ENCODE assay signal across 8 cellular contexts in the genomic region with DNA sequence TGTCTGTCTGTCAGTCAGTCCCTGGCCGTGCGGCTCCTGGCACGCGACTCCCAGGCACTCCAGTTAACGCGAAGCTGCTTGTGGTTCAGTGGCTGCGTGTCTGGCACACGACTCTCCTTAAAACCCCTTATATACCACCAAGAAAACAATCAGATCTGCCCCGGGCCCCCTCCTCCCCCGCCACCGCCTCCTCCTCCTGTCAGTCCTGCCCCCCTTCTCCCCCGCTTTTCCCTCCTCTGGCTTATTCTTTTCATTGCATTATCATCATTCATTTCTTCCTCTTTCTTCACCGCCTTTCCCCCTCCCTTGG. TPM values are rescaled to one million over a fixed set of nuclear protein-coding genes. Genes with fewer than 3 reads are reported as not detected.
DNase-seq lines count a peak whose midpoint lies in the region; ATAC-seq, FAIRE-seq and TF ChIP-seq lines count a peak whose summit lies in the region.

TSS of gene NEUROG2 (minus strand) at position 105 of the 310 bp plus-strand sequence. CDS start 705 bp downstream, outside the sequence.

- peak within 1 kb of the TSS; percentile 59 for H3K4me3 ChIP-seq in A549
- H3K4me3 ChIP-seq in HUES64 (ENCODE audit: low read length), result peak within 1 kb of the TSS; percentile 48
- H3K4me3 ChIP-seq in cardiac fibroblast (replicated peaks in 1 of 2; ENCODE audit: low read depth in 2 of 2, low read length in 2 of 2), result peak within 1 kb of the TSS; percentile 50 to 51
- peak within 1 kb of the TSS; percentile 53 to 75 for H3K4me3 ChIP-seq in mucosa of rectum (ENCODE audit: low read length in 2 of 2)

- no peak for TF ChIP-seq CTCF in A549 (IDR thresholded peaks at IDR 0.05)
- TF ChIP-seq CTCF in cardiac fibroblast (IDR thresholded peaks at IDR 0.05; ENCODE audit: low read depth, low read length), result no peak

- POLR2A ChIA-PET in A549 (lab: Yijun Ruan, JAX), result no interaction called here

- no peak for DNase-seq in A549 (ENCODE audit: low read depth in 1 of 2, low spot score in 1 of 2)
- DNase-seq in cardiac fibroblast (ENCODE audit: low read depth in 2 of 2), result no peak
- no peak for DNase-seq in NCI-H1092 treated with DMSO at 0.1 percent for 48 hours (lab: John Stamatoyannopoulos, UW)
- DNase-seq in NOMO-1 treated with DMSO at 0.1 percent for 48 hours (lab: John Stamatoyannopoulos, UW; ENCODE audit: unreplicated experiment), result no peak
- no peak for DNase-seq in NCI-H345 treated with DMSO at 0.1 percent for 48 hours (lab: John Stamatoyannopoulos, UW; ENCODE audit: unreplicated experiment)

- H3K9me3 ChIP-seq in A549 (peaks cover 12% of the 10 kb centered on the region), HUES64 (ENCODE audit: insufficient read depth, low read depth, low read length) (no peaks in the 10 kb centered on the region), mucosa of rectum (ENCODE audit: control insufficient read depth in 2 of 2, low read length in 2 of 2) (peaks cover 0 to 4% of the 10 kb centered on the region in 2 donors)

- FAIRE-seq in A549 (lab: Jason Lieb, UNC), result no peak

- peak within 1 kb of the TSS; percentile 100 for H3K4me2 ChIP-seq in A549

- H3K27ac ChIP-seq in A549, result no peak within 1 kb of the TSS
- H3K27ac ChIP-seq in HUES64 (ENCODE audit: low read depth, low read length), result no peak within 1 kb of the TSS
- H3K27ac ChIP-seq in mucosa of rectum (ENCODE audit: low read depth in 2 of 2, low read length in 2 of 2), result no peak within 1 kb of the TSS

- no peak for TF ChIP-seq POLR2A in A549 (IDR thresholded peaks at IDR 0.05; ENCODE audit: low read length)

- TF ChIP-seq EP300 in A549 (IDR thresholded peaks at IDR 0.05), result no peak

- no peak for TF ChIP-seq RAD21 in A549 (conservative IDR thresholded peaks at IDR 0.05 in 1 of 2, IDR thresholded peaks at IDR 0.05 in 1 of 2)

- H3K27me3 ChIP-seq in HUES64 (ENCODE audit: insufficient read depth, low read length) (peaks cover 100% of the 10 kb centered on the region), mucosa of rectum (ENCODE audit: control insufficient read depth in 2 of 2, insufficient read depth in 2 of 2, low read length in 2 of 2) (peaks cover 75 to 89% of the 10 kb centered on the region in 2 donors)

- H3K4me1 ChIP-seq in A549 (peaks cover 22% of the 10 kb centered on the region; the same call in 2 of the 3 replicates), HUES64 (ENCODE audit: insufficient read depth, low read length) (peaks cover 19% of the 10 kb centered on the region), mucosa of rectum (ENCODE audit: control insufficient read depth in 2 of 2, insufficient read depth in 2 of 2, low read length in 2 of 2) (peaks cover 12 to 24% of the 10 kb centered on the region in 2 donors)

- WGBS in A549 (ENCODE audit: missing lambda C conversion rate), result 1% methylated on average over 9 of the region's 13 CpGs
- WGBS in HUES64, result 0% methylated on average over 13 of the region's 13 CpGs

- H3K9ac ChIP-seq in HUES64 (ENCODE audit: low read depth, low read length), result no peak within 1 kb of the TSS
- peak within 1 kb of the TSS in 1 of 2 donors; percentile 32 for H3K9ac ChIP-seq in mucosa of rectum (ENCODE audit: low read depth in 1 of 2, low read length in 2 of 2)

- CTCF ChIA-PET in A549 (lab: Yijun Ruan, JAX), result interaction anchor here (1.5 kb wide), 1 partner anchor 89 kb away, joined by 6 read pairs; no protein-coding TSS in a partner anchor

- ATAC-seq in A549 (peak in 1 of 2 experiments; percentile 60; a peak in 2 of 6 replicates), GM21367 (IDR thresholded peaks at IDR 0.05; ENCODE audit: unreplicated experiment) (no peak)

- no peaks in the 10 kb centered on the region for H3K36me3 ChIP-seq in HUES64 (ENCODE audit: insufficient read depth, low read length)
- H3K36me3 ChIP-seq in mucosa of rectum (ENCODE audit: control insufficient read depth in 2 of 2, insufficient read depth in 2 of 2, low read length in 2 of 2), result no peaks in the 10 kb centered on the region

TF ChIP-seq in A549, 52 proteins besides CTCF, POLR2A, EP300 and RAD21:
- TF ChIP-seq ESRRA (IDR thresholded peaks at IDR 0.05; ENCODE audit: borderline replicate concordance, low read length) (no peak), MYC (IDR thresholded peaks at IDR 0.05; ENCODE audit: borderline replicate concordance, low read length) (no peak), NFE2L2 (conservative IDR thresholded peaks at IDR 0.05; ENCODE audit: low read length) (no peak), PHF8 (IDR thresholded peaks at IDR 0.05; ENCODE audit: borderline replicate concordance, low read depth) (no peak), HEYL (CRISPR knock-in tag; IDR thresholded peaks at IDR 0.05) (no peak), FOXS1 (CRISPR knock-in tag; IDR thresholded peaks at IDR 0.05) (no peak), CHD4 (IDR thresholded peaks at IDR 0.05; ENCODE audit: borderline replicate concordance) (no peak), RARB (CRISPR knock-in tag; IDR thresholded peaks at IDR 0.05) (no peak), ZNF302 (CRISPR knock-in tag; IDR thresholded peaks at IDR 0.05) (no peak)

RNA-seq across cellular contexts. Expression of gene NEUROG2, which starts in this region (rescaled TPM):
- polyA plus RNA-seq in A549 (2011; rRNA removed) (not detected in 2 replicates), A549 (2017; fragmentation: RNase III; extraction: RNeasy Plus Mini Kit Qiagen cat#74134 plus additional on column Dnase treatment) (not detected in 3 replicates)
- polyA plus RNA-seq in A549 (2012; cell fraction: cytosol; rRNA removed), result not detected in 2 replicates
- polyA plus RNA-seq in A549 (2012; cell fraction: nucleus; rRNA removed), result not detected in 2 replicates
- not detected in 2 replicates for polyA minus RNA-seq in A549 (2011; rRNA and poly(A)+ RNA removed)
- not detected for polyA plus RNA-seq in HUES64 (2013, experiment 1 of 2)
- polyA plus RNA-seq in HUES64 (2013, experiment 2 of 2), result not detected
